In genomic region chr18:9612989-9613388, GRCh38 we compare ENCODE assay signal across 8 cellular contexts. TPM values are rescaled to one million over a fixed set of nuclear protein-coding genes. Genes with fewer than 3 reads are reported as not detected.
DNase-seq lines count a peak whose midpoint lies in the region; ATAC-seq and TF ChIP-seq lines count a peak whose summit lies in the region.

No MANE protein-coding gene starts in this region.

- no peak for DNase-seq in activated CD4-positive, CD25-positive, alpha-beta regulatory T cell treated with anti-CD3 and anti-CD28 coated beads, Interleukin-2, amount 50 U/mL, for 72 hours
- DNase-seq in WTC11 (ENCODE audit: low spot score) (no peak), cerebellum (ENCODE audit: low spot score) (no peak)
- no peak for DNase-seq in stimulated activated naive B cell treated with anti-CD40 and anti-IgM and Interleukin-4, amounts not matched to agents 10 μg/mL and 1 μg/mL and 100 μg/mL, for 72 hours

- CTCF ChIA-PET in WTC11 (lab: Charles Lee), result no interaction called here

- TF ChIP-seq CTCF in WTC11 (IDR thresholded peaks at IDR 0.05), result no peak

- no peaks in the 10 kb centered on the region for H3K27me3 Mint-ChIP-seq in WTC11 (ENCODE audit: low read depth)
- no peaks in the 10 kb centered on the region for H3K27me3 Mint-ChIP-seq in stimulated activated naive B cell treated with anti-CD40 and anti-IgM and Interleukin-4, amounts not matched to agents 10 μg/mL and 1 μg/mL and 100 μg/mL, for 72 hours

- no peak overlapping the region for H3K27ac Mint-ChIP-seq in WTC11
- H3K27ac Mint-ChIP-seq in stimulated activated naive B cell treated with anti-CD40 and anti-IgM and Interleukin-4, amounts not matched to agents 10 μg/mL and 1 μg/mL and 100 μg/mL, for 72 hours, result no peak overlapping the region

- H3K9me3 ChIP-seq in iPS-15b (ENCODE audit: control insufficient read depth, insufficient read depth, low read length) (no peaks in the 10 kb centered on the region), subcutaneous abdominal adipose tissue (ENCODE audit: control insufficient read depth in 5 of 5, low read length in 5 of 5) (no peaks in the 10 kb centered on the region)

- peaks cover 13% of the 10 kb centered on the region for H3K36me3 Mint-ChIP-seq in WTC11
- H3K36me3 Mint-ChIP-seq in stimulated activated naive B cell treated with anti-CD40 and anti-IgM and Interleukin-4, amounts not matched to agents 10 μg/mL and 1 μg/mL and 100 μg/mL, for 72 hours, result peaks cover 14 to 15% of the 10 kb centered on the region in 2 donors

- H3K4me3 Mint-ChIP-seq in WTC11, result peak overlapping the region; percentile 89
- peak overlapping the region in 1 of 2 donors; percentile 89 for H3K4me3 Mint-ChIP-seq in stimulated activated naive B cell treated with anti-CD40 and anti-IgM and Interleukin-4, amounts not matched to agents 10 μg/mL and 1 μg/mL and 100 μg/mL, for 72 hours

- peak overlapping the region; percentile 84 for H3K4me3 ChIP-seq in iPS-15b (ENCODE audit: low read depth, low read length)
- peak overlapping the region; percentile 7 to 84 (median 77) for H3K4me3 ChIP-seq in subcutaneous abdominal adipose tissue (ENCODE audit: low read depth in 1 of 5, low read length in 5 of 5)

- H3K4me1 ChIP-seq in iPS-15b (ENCODE audit: control insufficient read depth, insufficient read depth, low read length), result peaks cover 10% of the 10 kb centered on the region
- H3K4me1 ChIP-seq in subcutaneous abdominal adipose tissue (ENCODE audit: control insufficient read depth in 5 of 5, insufficient read depth in 5 of 5, low read length in 5 of 5), result peaks cover 8 to 23% (median 21%) of the 10 kb centered on the region in 5 donors

- H3K36me3 ChIP-seq in iPS-15b (ENCODE audit: control insufficient read depth, insufficient read depth, low read length) (no peaks in the 10 kb centered on the region), subcutaneous abdominal adipose tissue (ENCODE audit: control insufficient read depth in 5 of 5, insufficient read depth in 5 of 5, low read length in 5 of 5) (peaks cover 0 to 5% (median 4%) of the 10 kb centered on the region in 5 donors)

- H3K9ac ChIP-seq in iPS-15b (ENCODE audit: low read depth, low read length) (no peak overlapping the region), subcutaneous abdominal adipose tissue (ENCODE audit: low read length in 5 of 5) (peak overlapping the region; percentile 68 to 95 (median 91))

- H3K27me3 ChIP-seq in iPS-15b (ENCODE audit: control insufficient read depth, insufficient read depth, low read length), result no peaks in the 10 kb centered on the region
- no peaks in the 10 kb centered on the region for H3K27me3 ChIP-seq in subcutaneous abdominal adipose tissue (ENCODE audit: control insufficient read depth in 5 of 5, insufficient read depth in 4 of 5, low read length in 5 of 5)

- POLR2A ChIA-PET in WTC11 (lab: Charles Lee), result no interaction called here

- ATAC-seq in activated CD4-positive, CD25-positive, alpha-beta regulatory T cell treated with anti-CD3 and anti-CD28 coated beads, Interleukin-2, amount 50 U/mL, for 24 hours, result peak; percentile 18 to 37
- ATAC-seq in WTC11 (no peak), GM21528 (IDR thresholded peaks at IDR 0.05; ENCODE audit: low FRiP score, unreplicated experiment) (no peak)
- no peak for ATAC-seq in stimulated activated naive B cell treated with anti-CD40 and anti-IgM and Interleukin-4, amounts not matched to agents 10 μg/mL and 1 μg/mL and 100 μg/mL, for 72 hours (replicated peaks)

- H3K4me1 Mint-ChIP-seq in WTC11, result peaks cover 56% of the 10 kb centered on the region
- H3K4me1 Mint-ChIP-seq in stimulated activated naive B cell treated with anti-CD40 and anti-IgM and Interleukin-4, amounts not matched to agents 10 μg/mL and 1 μg/mL and 100 μg/mL, for 72 hours, result peaks cover 19 to 54% of the 10 kb centered on the region in 2 donors

- H3K27ac ChIP-seq in subcutaneous abdominal adipose tissue (ENCODE audit: low read depth, low read length), result peak overlapping the region; percentile 84

- H3K9me3 Mint-ChIP-seq in WTC11, result no peaks in the 10 kb centered on the region
- no peaks in the 10 kb centered on the region for H3K9me3 Mint-ChIP-seq in stimulated activated naive B cell treated with anti-CD40 and anti-IgM and Interleukin-4, amounts not matched to agents 10 μg/mL and 1 μg/mL and 100 μg/mL, for 72 hours

TF ChIP-seq in WTC11, 78 proteins besides CTCF, POLR2A, EP300 and RAD21:
- TF ChIP-seq RELA (CRISPR knock-in tag; IDR thresholded peaks at IDR 0.05; ENCODE audit: borderline replicate concordance) (no peak), NFYB (CRISPR knock-in tag; conservative IDR thresholded peaks at IDR 0.05; ENCODE audit: low read depth) (no peak)

RNA-seq across cellular contexts. Expression of gene PPP4R1, which starts 1.4 kb away (rescaled TPM):
- total RNA-seq in WTC11 (2021) (71.1 to 78.7 TPM (median 77.0 TPM) in 3 replicates), cerebellum (147 TPM)

Comparison
In these comparisons a context has a peak if more than half of its experiments do, and no peak if none do; other contexts are left out.
1. ATAC-seq: peak in activated CD4-positive, CD25-positive, alpha-beta regulatory T cell treated with anti-CD3 and anti-CD28 coated beads, Interleukin-2, amount 50 U/mL, for 24 hours (2 of 2); none in WTC11 (single experiment), GM21528 (single experiment) and stimulated activated naive B cell treated with anti-CD40 and anti-IgM and Interleukin-4, amounts not matched to agents 10 μg/mL and 1 μg/mL and 100 μg/mL, for 72 hours (0 of 2).